Comparison of ENCODE assay signal across 8 cellular contexts in the genomic region with DNA sequence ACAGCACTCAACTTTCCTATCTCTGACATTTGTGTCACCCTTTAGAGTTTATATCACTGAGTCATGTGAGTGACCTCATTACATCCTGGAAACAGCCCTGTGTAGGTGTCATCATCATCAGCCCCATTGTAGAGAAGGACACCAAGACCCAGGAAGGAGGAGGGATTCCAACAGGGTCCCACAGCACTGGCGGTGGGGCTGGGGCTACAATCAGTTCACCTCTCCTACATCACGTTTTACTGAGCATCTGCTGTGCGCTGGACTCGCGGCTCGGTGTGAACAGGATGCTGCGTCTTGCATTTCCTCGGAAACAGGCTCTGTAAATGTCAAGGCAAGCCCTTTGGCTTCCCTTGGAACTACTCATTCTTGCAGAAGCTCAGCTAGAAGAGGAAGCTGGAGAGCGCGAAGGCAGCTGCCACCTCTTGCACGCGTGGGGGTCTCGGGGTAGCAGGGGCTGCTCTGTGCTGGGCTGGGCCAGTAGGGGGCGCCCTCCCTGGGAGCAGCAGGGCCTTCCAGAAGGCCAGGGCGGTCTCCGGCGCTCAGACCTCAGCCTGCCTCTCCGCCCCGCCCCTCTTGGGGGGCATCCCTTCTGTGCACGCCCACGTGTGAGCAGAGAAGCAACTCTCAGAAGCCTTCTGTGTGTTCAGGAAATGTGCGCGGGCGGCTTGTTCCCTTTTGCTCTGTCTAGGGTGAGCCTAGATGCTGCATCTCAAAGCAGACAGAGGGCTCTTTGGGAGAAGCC. TPM values are rescaled to one million over a fixed set of nuclear protein-coding genes. Genes with fewer than 3 reads are reported as not detected.
DNase-seq lines count a peak whose midpoint lies in the region; ATAC-seq and TF ChIP-seq lines count a peak whose summit lies in the region.

No MANE protein-coding gene starts in this region.

- no peaks in the 10 kb centered on the region for H3K27me3 ChIP-seq in Peyer's patch
- H3K27me3 ChIP-seq in kidney epithelial cell (ENCODE audit: control insufficient read depth, insufficient read depth, low read length): no peaks in the 10 kb centered on the region

- ATAC-seq in GM18508 (IDR thresholded peaks at IDR 0.05; ENCODE audit: insufficient read depth, unreplicated experiment) (peak; percentile 46), HG02798 (IDR thresholded peaks at IDR 0.05; ENCODE audit: poor library complexity, unreplicated experiment) (peak; percentile 88)
- peak; percentile 75 for ATAC-seq in stimulated activated naive CD8-positive, alpha-beta T cell treated with anti-CD3 and anti-CD28 coated beads, Interleukin-15, Interleukin-2, amounts not matched to agents 100 U/mL and 50 U/mL, for 24 hours

- DNase-seq in Peyer's patch (peak in 2 of 3 donors; percentile 22 to 60), kidney epithelial cell (ENCODE audit: low read depth) (no peak), SK-N-DZ (ENCODE audit: low spot score) (no peak), DMS153 treated with DMSO at 0.1 percent for 48 hours (lab: John Stamatoyannopoulos, UW; ENCODE audit: unreplicated experiment) (no peak)
- DNase-seq in activated naive CD4-positive, alpha-beta T cell treated with anti-CD3 and anti-CD28 coated beads, Interleukin-2, amount 10 ng/mL, durations not matched to agents 7 days and 5 days: peak; percentile 54
- peak; percentile 84 for DNase-seq in stimulated activated naive CD8-positive, alpha-beta T cell treated with anti-CD3 and anti-CD28 coated beads, Interleukin-15, Interleukin-2, amounts not matched to agents 100 U/mL and 50 U/mL, for 24 hours

- peak overlapping the region in 2 of 4 donors; percentile 0 to 84 for H3K27ac ChIP-seq in Peyer's patch

- H3K27ac Mint-ChIP-seq in activated naive CD4-positive, alpha-beta T cell treated with anti-CD3 and anti-CD28 coated beads, Interleukin-2, amount 10 ng/mL, durations not matched to agents 7 days and 5 days: no peak overlapping the region

- peaks cover 4% of the 10 kb centered on the region for H3K27me3 Mint-ChIP-seq in activated naive CD4-positive, alpha-beta T cell treated with anti-CD3 and anti-CD28 coated beads, Interleukin-2, amount 10 ng/mL, durations not matched to agents 7 days and 5 days

- H3K9me3 Mint-ChIP-seq in activated naive CD4-positive, alpha-beta T cell treated with anti-CD3 and anti-CD28 coated beads, Interleukin-2, amount 10 ng/mL, durations not matched to agents 7 days and 5 days: no peaks in the 10 kb centered on the region

- CTCF ChIA-PET in activated naive CD4-positive, alpha-beta T cell treated with anti-CD3 and anti-CD28 coated beads, Interleukin-2, amount 10 ng/mL, durations not matched to agents 7 days and 5 days (lab: Charles Lee): interaction anchor here (1.0 to 1.4 kb wide), 2 partner anchors 27 to 854 kb away, joined by 3 read pairs; no protein-coding TSS in a partner anchor

- H3K36me3 Mint-ChIP-seq in activated naive CD4-positive, alpha-beta T cell treated with anti-CD3 and anti-CD28 coated beads, Interleukin-2, amount 10 ng/mL, durations not matched to agents 7 days and 5 days: no peaks in the 10 kb centered on the region

- H3K4me3 ChIP-seq in Peyer's patch: no peak overlapping the region
- no peak overlapping the region for H3K4me3 ChIP-seq in kidney epithelial cell (ENCODE audit: low read depth, low read length)

- H3K9me3 ChIP-seq in Peyer's patch: no peaks in the 10 kb centered on the region

- peaks cover 0 to 33% (median 0%) of the 10 kb centered on the region in 4 donors for H3K4me1 ChIP-seq in Peyer's patch

- H3K4me3 Mint-ChIP-seq in activated naive CD4-positive, alpha-beta T cell treated with anti-CD3 and anti-CD28 coated beads, Interleukin-2, amount 10 ng/mL, durations not matched to agents 7 days and 5 days: no peak overlapping the region

- H3K36me3 ChIP-seq in Peyer's patch (no peaks in the 10 kb centered on the region), kidney epithelial cell (ENCODE audit: control insufficient read depth, insufficient read depth, low read length) (no peaks in the 10 kb centered on the region)

- peaks cover 11% of the 10 kb centered on the region for H3K4me1 Mint-ChIP-seq in activated naive CD4-positive, alpha-beta T cell treated with anti-CD3 and anti-CD28 coated beads, Interleukin-2, amount 10 ng/mL, durations not matched to agents 7 days and 5 days

- no peak for TF ChIP-seq POLR2A in Peyer's patch (IDR thresholded peaks at IDR 0.05)

- TF ChIP-seq CTCF in Peyer's patch (IDR thresholded peaks at IDR 0.05): peak in 4 of 6 experiments; percentile 24 to 41 (median 26)
- TF ChIP-seq CTCF in kidney epithelial cell (IDR thresholded peaks at IDR 0.05; ENCODE audit: insufficient read depth, low read length, poor library complexity, severe bottlenecking): peak; percentile 42

RNA-seq across cellular contexts. Expression of a gene that starts 29.0 kb away (rescaled TPM):
- total RNA-seq in Peyer's patch (1 to 10 TPM in 1 of 4 donors, under 1 TPM in 2, not detected in 1; 0.35 to 1.7 (median 0.80) TPM), kidney epithelial cell (not detected in 2 replicates)
- polyA plus RNA-seq in SK-N-DZ (2014; cell fraction: cytosol; rRNA removed): not detected in 2 replicates
- polyA plus RNA-seq in SK-N-DZ (2014; cell fraction: nucleus; rRNA removed): not detected in 2 replicates

Comparison
In these comparisons a context has a peak if more than half of its experiments do, and no peak if none do; other contexts are left out.
1. DNase-seq: peak in Peyer's patch (2 of 3), activated naive CD4-positive, alpha-beta T cell treated with anti-CD3 and anti-CD28 coated beads, Interleukin-2, amount 10 ng/mL, durations not matched to agents 7 days and 5 days (single experiment) and stimulated activated naive CD8-positive, alpha-beta T cell treated with anti-CD3 and anti-CD28 coated beads, Interleukin-15, Interleukin-2, amounts not matched to agents 100 U/mL and 50 U/mL, for 24 hours (single experiment); none in kidney epithelial cell (single experiment), SK-N-DZ (single experiment) and DMS153 treated with DMSO at 0.1 percent for 48 hours (single experiment).
2. Peak in every context shown above with its lines, with median percentiles within 50 percentile points of each other: ATAC-seq.